In the genomic region with DNA sequence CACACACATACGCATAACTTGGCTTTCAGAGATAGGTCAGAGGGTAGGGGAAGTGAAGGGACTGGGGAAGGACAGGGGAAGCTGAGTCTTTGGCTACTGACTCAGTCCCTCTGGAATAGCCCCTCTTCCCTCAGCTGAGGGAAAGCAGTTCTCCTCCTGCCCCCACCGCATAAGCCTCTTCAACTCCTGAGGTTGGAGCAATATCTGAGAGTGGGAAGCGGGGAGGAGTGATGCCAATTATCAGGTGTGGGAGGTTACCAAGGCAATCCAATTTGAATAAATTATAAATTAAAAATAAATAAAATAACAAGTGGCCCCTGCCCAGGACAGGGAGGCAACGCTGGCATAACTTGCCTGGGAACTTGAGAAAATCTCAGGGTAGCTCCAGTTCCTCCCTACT, we compare ENCODE assay signal across 15 cellular contexts. TPM values are rescaled to one million over a fixed set of nuclear protein-coding genes. Genes with fewer than 3 reads are reported as not detected.
DNase-seq lines count a peak whose midpoint lies in the region; ATAC-seq and TF ChIP-seq lines count a peak whose summit lies in the region.
"Had no signal": no experiment of that assay in that cellular context is flagged by ENCODE, and none has a peak within 500 bp of the region (broad histone marks: within the 10 kb centered on the region; RNA-seq: fewer than 3 reads in every experiment).

No MANE protein-coding gene starts in this region.

- H3K4me1 Mint-ChIP-seq in Caco-2 (ENCODE audit: low read depth, unreplicated experiment) (no peaks in the 10 kb centered on the region), endothelial cell (ENCODE audit: unreplicated experiment) (peaks cover 26% of the 10 kb centered on the region)

- H3K27ac ChIP-seq in RWPE1, result peak overlapping the region; percentile 83
- H3K27ac ChIP-seq in transverse colon, result peak overlapping the region in 1 of 4 donors; percentile 94
- no peak overlapping the region for H3K27ac ChIP-seq in prostate gland

- WGBS in transverse colon (ENCODE audit: low coverage in 1 of 2), 2 donors, result 83 to 93% methylated on average over 1 to 4 of the region's 4 CpGs
- 92% methylated on average over 4 of the region's 4 CpGs for WGBS in prostate gland

- H3K27ac Mint-ChIP-seq in Caco-2 (ENCODE audit: unreplicated experiment) (peak overlapping the region; percentile 99), endothelial cell (ENCODE audit: unreplicated experiment) (peak overlapping the region; percentile 100)

- H3K9me3 Mint-ChIP-seq in Caco-2 (ENCODE audit: unreplicated experiment), result no peaks in the 10 kb centered on the region
- H3K9me3 Mint-ChIP-seq in endothelial cell (ENCODE audit: unreplicated experiment), result no peaks in the 10 kb centered on the region
- H3K9me3 Mint-ChIP-seq: CD4-positive, CD25-positive, alpha-beta regulatory T cell; nephron had no signal

- POLR2A ChIA-PET in Caco-2 (lab: Charles Lee), result no interaction called here
- POLR2A ChIA-PET in RWPE1 (lab: Yijun Ruan, JAX; ENCODE audit: low non-redundant PET), result no interaction called here

- TF ChIP-seq POLR2A in transverse colon (IDR thresholded peaks at IDR 0.05) (no peak), prostate gland (IDR thresholded peaks at IDR 0.05) (no peak)

- H3K27me3 ChIP-seq in Caco-2 (replicated peaks; ENCODE audit: control insufficient read depth, insufficient read depth, low read length) (no peaks in the 10 kb centered on the region), transverse colon (no peaks in the 10 kb centered on the region), prostate gland (replicated peaks; ENCODE audit: insufficient read depth) (no peaks in the 10 kb centered on the region)
- H3K27me3 ChIP-seq: body of pancreas had no signal

- no TSS peak for BruUV-seq in Caco-2 (replicated peaks; lab: Mats Ljungman, UMichigan)

- no peaks in the 10 kb centered on the region for H3K27me3 Mint-ChIP-seq in Caco-2 (ENCODE audit: insufficient read depth, unreplicated experiment)
- H3K27me3 Mint-ChIP-seq in endothelial cell (ENCODE audit: unreplicated experiment), result peaks cover 23% of the 10 kb centered on the region
- H3K27me3 Mint-ChIP-seq: CD4-positive, CD25-positive, alpha-beta regulatory T cell had no signal

- peaks cover 30% of the 10 kb centered on the region for H3K36me3 Mint-ChIP-seq in Caco-2 (ENCODE audit: insufficient read depth, unreplicated experiment)
- peaks cover 47% of the 10 kb centered on the region for H3K36me3 Mint-ChIP-seq in endothelial cell (ENCODE audit: low read depth, unreplicated experiment)

- ATAC-seq in HG02970 (IDR thresholded peaks at IDR 0.05; ENCODE audit: low FRiP score, unreplicated experiment), result no peak
- ATAC-seq: body of pancreas, Panc1, sciatic nerve had no signal

- H3K4me3 ChIP-seq in Caco-2 (ENCODE audit: low read depth, low read length) (no peak overlapping the region), transverse colon (no peak overlapping the region), prostate gland (no peak overlapping the region)
- H3K4me3 ChIP-seq: body of pancreas had no signal

- CTCF ChIA-PET in Caco-2 (lab: Charles Lee) (no interaction called here), RWPE1 (lab: Yijun Ruan, JAX) (no interaction called here)

- intact Hi-C loops in Caco-2 (cut with micrococcal nuclease; ENCODE audit: unreplicated experiment) (no loop called here), posterior vena cava (cut with DNase I) (loop anchor here in 1 of 2 donors (10.0 kb wide), 1 partner anchor 740 kb away; no protein-coding TSS in a partner anchor), transverse colon (cut with DNase I; ENCODE audit: low total_unique reads) (no loop called here), prostate gland (cut with DNase I) (no loop called here)

- peaks cover 2% of the 10 kb centered on the region for H3K36me3 ChIP-seq in Caco-2 (ENCODE audit: control insufficient read depth, insufficient read depth, low read length)
- peaks cover 0 to 54% (median 12%) of the 10 kb centered on the region in 4 donors for H3K36me3 ChIP-seq in transverse colon
- peaks cover 20 to 28% of the 10 kb centered on the region in 2 donors for H3K36me3 ChIP-seq in prostate gland

- no peak for TF ChIP-seq EP300 in transverse colon (IDR thresholded peaks at IDR 0.05; ENCODE audit: low read depth)

- no peaks in the 10 kb centered on the region; the same call in 1 of the 2 replicates for H3K4me1 ChIP-seq in Caco-2
- peaks cover 11 to 25% (median 18%) of the 10 kb centered on the region in 4 donors for H3K4me1 ChIP-seq in transverse colon
- no peaks in the 10 kb centered on the region for H3K4me1 ChIP-seq in prostate gland (replicated peaks)

- no peak for DNase-seq in Caco-2
- DNase-seq in RWPE1 (ENCODE audit: low spot score), result no peak
- no peak for DNase-seq in endothelial cell (ENCODE audit: low spot score)
- peak; percentile 15 for DNase-seq in posterior vena cava (ENCODE audit: low spot score)
- no peak for DNase-seq in transverse colon
- DNase-seq in prostate gland (ENCODE audit: low spot score), result no peak
- DNase-seq: activated gamma-delta T cell treated with Interleukin-2 at 50 U/mL for 16 hours; body of pancreas; CD4-positive, CD25-positive, alpha-beta regulatory T cell; NCI-H1048; NCI-H82 had no signal

- H3K4me3 Mint-ChIP-seq in Caco-2 (ENCODE audit: unreplicated experiment) (no peak overlapping the region), endothelial cell (ENCODE audit: unreplicated experiment) (no peak overlapping the region)

- in situ Hi-C loops in transverse colon (cut with MboI; ENCODE audit: low pct_ligation_motif_present in 1 of 4, low pct_unique_long_range_greater_than_20kb in 1 of 4, low sequenced_read_pairs in 3 of 4), result loop anchor here in 1 of 4 donors (25.0 kb wide), 1 partner anchor 458 kb away; a partner anchor contains a TSS

- no peaks in the 10 kb centered on the region for H3K9me3 ChIP-seq in Caco-2
- H3K9me3 ChIP-seq in transverse colon, result no peaks in the 10 kb centered on the region
- H3K9me3 ChIP-seq in prostate gland, result no peaks in the 10 kb centered on the region
- H3K9me3 ChIP-seq: body of pancreas had no signal

- TF ChIP-seq CTCF in Caco-2 (IDR thresholded peaks at IDR 0.05; ENCODE audit: insufficient read depth in 1 of 2, low read depth in 1 of 2, low read length in 1 of 2, severe bottlenecking in 1 of 2, unreplicated experiment in 1 of 2) (no peak), RWPE1 (conservative IDR thresholded peaks at IDR 0.05; ENCODE audit: low read depth) (no peak), endothelial cell (IDR thresholded peaks at IDR 0.05; ENCODE audit: unreplicated experiment) (no peak), transverse colon (IDR thresholded peaks at IDR 0.05) (no peak), prostate gland (IDR thresholded peaks at IDR 0.05) (no peak)

RNA-seq across cellular contexts. Expression of a gene that starts 1.7 kb away (rescaled TPM):
- total RNA-seq in Caco-2 (2022), result 235 and 239 TPM in 2 replicates
- 108 TPM for total RNA-seq in endothelial cell (ENCODE audit: unreplicated experiment)
- 10 to 100 TPM; 67.9 to 71.6 TPM for total RNA-seq in posterior vena cava
- 10 to 100 TPM; 36.7 to 99.1 (median 70.9) TPM for total RNA-seq in transverse colon
- total RNA-seq in prostate gland, result 100 to 1,000 TPM; 100 to 114 TPM

RNA-seq across cellular contexts. Expression of a gene that starts 8.2 kb away (rescaled TPM):
- total RNA-seq in Caco-2 (2022), result 38.7 and 41.5 TPM in 2 replicates
- total RNA-seq in endothelial cell (ENCODE audit: unreplicated experiment), result 20.3 TPM
- total RNA-seq in posterior vena cava, result 10 to 100 TPM; 11.8 to 15.3 TPM
- total RNA-seq in transverse colon, result 10 to 100 TPM; 19.1 to 50.1 (median 24.8) TPM
- total RNA-seq in prostate gland, result 10 to 100 TPM; 29.9 to 30.7 TPM

RNA-seq across cellular contexts. Expression of a gene that starts 11.1 kb away (rescaled TPM):
- total RNA-seq in Caco-2 (2022), result 5.8 and 6.4 TPM in 2 replicates
- 33.7 TPM for total RNA-seq in endothelial cell (ENCODE audit: unreplicated experiment)
- total RNA-seq in posterior vena cava, result 10 to 100 TPM; 21.6 to 26.5 TPM
- total RNA-seq in transverse colon, result 10 to 100 TPM; 23.9 to 30.0 (median 27.3) TPM
- total RNA-seq in prostate gland, result 10 to 100 TPM; 15.9 to 21.3 TPM

RNA-seq across cellular contexts. Expression of a gene that starts 24.8 kb away (rescaled TPM):
- total RNA-seq in Caco-2 (2022) (68.9 and 74.8 TPM in 2 replicates), endothelial cell (ENCODE audit: unreplicated experiment) (41.4 TPM), posterior vena cava (1 to 10 TPM; 8.0 to 8.9 TPM), transverse colon (10 to 100 TPM in 3 of 4 donors, 1 to 10 TPM in 1; 6.6 to 90.0 (median 51.6) TPM), prostate gland (10 to 100 TPM; 12.9 to 16.8 TPM)

RNA-seq across cellular contexts. Expression of a gene that starts 32.2 kb away (rescaled TPM):
- total RNA-seq in Caco-2 (2022) (281 TPM in 2 replicates), endothelial cell (ENCODE audit: unreplicated experiment) (397 TPM), posterior vena cava (100 to 1,000 TPM; 138 to 179 TPM), transverse colon (100 to 1,000 TPM in 3 of 4 donors, 10 to 100 TPM in 1; 45.3 to 196 (median 124) TPM), prostate gland (100 to 1,000 TPM; 161 to 180 TPM)
